1 cellular context compared by ENCODE assay signal in the genomic region with DNA sequence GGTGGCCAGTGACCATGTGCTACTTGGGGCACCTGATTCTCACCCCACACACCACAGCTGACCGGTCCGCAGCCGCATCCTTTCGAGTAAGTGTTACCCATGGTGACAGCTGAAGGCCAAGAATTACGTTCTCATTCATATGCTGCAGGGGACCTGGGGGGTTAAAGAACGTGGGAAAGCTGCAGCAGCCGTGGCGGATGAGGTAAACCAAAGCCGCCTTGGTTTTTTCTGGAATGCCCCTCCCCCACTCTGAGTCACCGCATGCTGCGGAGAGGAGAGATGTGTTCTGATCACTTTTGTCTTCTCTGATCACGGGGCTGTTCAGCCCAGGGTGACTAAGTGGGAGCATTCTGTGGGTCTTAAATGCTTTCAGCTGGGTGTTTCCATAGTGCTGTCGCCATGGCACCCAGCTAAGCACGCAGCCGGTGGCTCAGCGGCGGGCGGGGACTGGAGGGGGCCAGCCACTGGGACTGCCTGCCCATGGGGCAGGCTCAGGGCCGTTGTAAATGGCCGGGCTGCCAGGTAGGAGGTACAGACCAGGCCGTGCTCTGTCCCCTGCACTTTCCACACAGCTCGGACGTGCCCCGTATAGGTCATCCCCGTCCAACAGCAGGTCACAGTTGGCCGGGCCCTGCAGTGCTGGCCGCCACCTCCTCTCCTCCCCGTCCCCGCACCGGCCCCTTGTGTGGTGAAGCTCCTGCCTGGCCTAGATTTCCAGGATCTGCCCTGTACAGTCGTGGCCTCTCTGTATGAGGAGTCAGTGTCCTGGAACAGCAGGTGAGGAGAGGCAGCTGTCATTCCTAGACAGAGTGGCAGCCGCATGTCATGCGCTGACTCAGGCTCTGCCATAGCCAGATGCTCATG.
A peak's percentile ranks its signal among the peaks of the same experiment; 100 is the strongest.
TF ChIP-seq lines count a peak whose summit lies in the region.

No MANE protein-coding gene starts in this region.

TF ChIP-seq in K562, 482 proteins besides CTCF, POLR2A, EP300 and RAD21 (continued from another document and continues in another):
- TF ChIP-seq ZNF311 (CRISPR knock-in tag; IDR thresholded peaks at IDR 0.05) = no peak
- peak; percentile 94 for TF ChIP-seq MYC (IDR thresholded peaks at IDR 0.05; ENCODE audit: low read depth, low read length)
- TF ChIP-seq MYC (CRISPR knock-in tag; IDR thresholded peaks at IDR 0.05; ENCODE audit: borderline replicate concordance, low read depth) = peak; percentile 30; the same call in 1 of the 2 replicates
- TF ChIP-seq, protein P1, sequence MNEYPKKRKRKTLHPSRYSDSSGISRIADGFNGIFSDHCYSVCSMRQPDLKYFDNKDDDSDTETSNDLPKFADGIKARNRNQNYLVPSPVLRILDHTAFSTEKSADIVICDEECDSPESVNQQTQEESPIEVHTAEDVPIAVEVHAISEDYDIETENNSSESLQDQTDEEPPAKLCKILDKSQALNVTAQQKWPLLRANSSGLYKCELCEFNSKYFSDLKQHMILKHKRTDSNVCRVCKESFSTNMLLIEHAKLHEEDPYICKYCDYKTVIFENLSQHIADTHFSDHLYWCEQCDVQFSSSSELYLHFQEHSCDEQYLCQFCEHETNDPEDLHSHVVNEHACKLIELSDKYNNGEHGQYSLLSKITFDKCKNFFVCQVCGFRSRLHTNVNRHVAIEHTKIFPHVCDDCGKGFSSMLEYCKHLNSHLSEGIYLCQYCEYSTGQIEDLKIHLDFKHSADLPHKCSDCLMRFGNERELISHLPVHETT (CRISPR knock-in tag; conservative IDR thresholded peaks at IDR 0.05 in 1 of 2, IDR thresholded peaks at IDR 0.05 in 1 of 2) = peak in 1 of 2 experiments; percentile 56; a peak in 1 of 4 replicates
- TF ChIP-seq, protein P2, sequence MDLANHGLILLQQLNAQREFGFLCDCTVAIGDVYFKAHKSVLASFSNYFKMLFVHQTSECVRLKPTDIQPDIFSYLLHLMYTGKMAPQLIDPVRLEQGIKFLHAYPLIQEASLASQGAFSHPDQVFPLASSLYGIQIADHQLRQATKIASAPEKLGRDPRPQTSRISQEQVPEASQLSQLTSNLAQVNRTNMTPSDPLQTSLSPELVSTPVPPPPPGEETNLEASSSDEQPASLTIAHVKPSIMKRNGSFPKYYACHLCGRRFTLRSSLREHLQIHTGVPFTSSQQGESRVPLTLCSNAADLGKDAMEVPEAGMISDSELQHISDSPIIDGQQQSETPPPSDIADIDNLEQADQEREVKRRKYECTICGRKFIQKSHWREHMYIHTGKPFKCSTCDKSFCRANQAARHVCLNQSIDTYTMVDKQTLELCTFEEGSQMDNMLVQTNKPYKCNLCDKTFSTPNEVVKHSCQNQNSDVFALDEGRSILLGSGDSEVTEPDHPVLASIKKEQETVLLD (IDR thresholded peaks at IDR 0.05) = peak; percentile 61; the same call in 1 of the 2 replicates
- TF ChIP-seq ZNF121 (CRISPR knock-in tag; conservative IDR thresholded peaks at IDR 0.05) = no peak
- no peak for TF ChIP-seq SUPT5H (IDR thresholded peaks at IDR 0.05)
- no peak for TF ChIP-seq SETDB1 (IDR thresholded peaks at IDR 0.05; ENCODE audit: low read length)
- TF ChIP-seq POLR3A (IDR thresholded peaks at IDR 0.05; ENCODE audit: borderline replicate concordance, extremely low read depth, insufficient read depth, insufficient read length) = no peak
- no peak for TF ChIP-seq NCOA4 (IDR thresholded peaks at IDR 0.05; ENCODE audit: partially characterized antibody)
- no peak for TF ChIP-seq FOXA1 (IDR thresholded peaks at IDR 0.05; ENCODE audit: borderline replicate concordance)
- 0 out of 4 replicates have a peak, but pooled peaks of 1 of the 2 experiments have one; percentile 58 for TF ChIP-seq ARNT (IDR thresholded peaks at IDR 0.05)
- TF ChIP-seq ELF4 (CRISPR knock-in tag; IDR thresholded peaks at IDR 0.05) = 0 out of 2 replicates have a peak, but pooled peaks have one; percentile 18
- TF ChIP-seq ELF2 (CRISPR knock-in tag; IDR thresholded peaks at IDR 0.05) = no peak
- TF ChIP-seq E4F1 (CRISPR knock-in tag; IDR thresholded peaks at IDR 0.05; ENCODE audit: borderline replicate concordance) = no peak
- peak; percentile 93 for TF ChIP-seq ATF7 (IDR thresholded peaks at IDR 0.05)
- TF ChIP-seq POLR2B (IDR thresholded peaks at IDR 0.05; ENCODE audit: low read depth, partially characterized antibody) = no peak
- no peak for TF ChIP-seq ZNF354B (CRISPR knock-in tag; IDR thresholded peaks at IDR 0.05)
- no peak for TF ChIP-seq POLR2AphosphoS2 (IDR thresholded peaks at IDR 0.05; ENCODE audit: low read length)
- no peak for TF ChIP-seq KDM2B (CRISPR knock-in tag; IDR thresholded peaks at IDR 0.05)
- no peak for TF ChIP-seq SRSF9 (IDR thresholded peaks at IDR 0.05; ENCODE audit: borderline replicate concordance, low read depth, low read length)
- TF ChIP-seq EWSR1 (IDR thresholded peaks at IDR 0.05; ENCODE audit: borderline replicate concordance, low read depth, partially characterized antibody) = no peak
- TF ChIP-seq ZKSCAN8 (CRISPR knock-in tag; IDR thresholded peaks at IDR 0.05) = no peak
- no peak for TF ChIP-seq ZNF696 (CRISPR knock-in tag; conservative IDR thresholded peaks at IDR 0.05)
- peak; percentile 50; the same call in 1 of the 2 replicates for TF ChIP-seq ZBTB7A (IDR thresholded peaks at IDR 0.05; ENCODE audit: borderline replicate concordance, control insufficient read depth, low read depth, low read length)
- TF ChIP-seq POLR3G (IDR thresholded peaks at IDR 0.05; ENCODE audit: extremely low read depth, insufficient read length, insufficient replicate concordance) = no peak
- TF ChIP-seq, protein P3, sequence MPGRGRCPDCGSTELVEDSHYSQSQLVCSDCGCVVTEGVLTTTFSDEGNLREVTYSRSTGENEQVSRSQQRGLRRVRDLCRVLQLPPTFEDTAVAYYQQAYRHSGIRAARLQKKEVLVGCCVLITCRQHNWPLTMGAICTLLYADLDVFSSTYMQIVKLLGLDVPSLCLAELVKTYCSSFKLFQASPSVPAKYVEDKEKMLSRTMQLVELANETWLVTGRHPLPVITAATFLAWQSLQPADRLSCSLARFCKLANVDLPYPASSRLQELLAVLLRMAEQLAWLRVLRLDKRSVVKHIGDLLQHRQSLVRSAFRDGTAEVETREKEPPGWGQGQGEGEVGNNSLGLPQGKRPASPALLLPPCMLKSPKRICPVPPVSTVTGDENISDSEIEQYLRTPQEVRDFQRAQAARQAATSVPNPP (IDR thresholded peaks at IDR 0.05; ENCODE audit: borderline replicate concordance, insufficient read depth, insufficient read length) = no peak
- TF ChIP-seq NBN (IDR thresholded peaks at IDR 0.05; ENCODE audit: low read depth) = peak; percentile 59
- no peak for TF ChIP-seq MCM2 (IDR thresholded peaks at IDR 0.05; ENCODE audit: low read depth)
- no peak for TF ChIP-seq MEF2A (IDR thresholded peaks at IDR 0.05; ENCODE audit: control insufficient read depth, low read depth, low read length)
- TF ChIP-seq ATF2 (CRISPR knock-in tag; IDR thresholded peaks at IDR 0.05) = peak; percentile 69; the same call in 1 of the 2 replicates
- no peak for TF ChIP-seq SP2 (IDR thresholded peaks at IDR 0.05; ENCODE audit: extremely low read depth, low read depth, low read length, poor library complexity, severe bottlenecking)
- TF ChIP-seq SIN3B (IDR thresholded peaks at IDR 0.05; ENCODE audit: low read depth) = no peak
- no peak for TF ChIP-seq NFXL1 (CRISPR knock-in tag; IDR thresholded peaks at IDR 0.05)
- TF ChIP-seq ZNF12 (CRISPR knock-in tag; IDR thresholded peaks at IDR 0.05) = no peak; the same call in 1 of the 2 replicates
- TF ChIP-seq MXI1 (IDR thresholded peaks at IDR 0.05; ENCODE audit: low read depth, low read length) = peak; percentile 98
- TF ChIP-seq ZBTB43 (CRISPR knock-in tag; IDR thresholded peaks at IDR 0.05) = no peak
- no peak for TF ChIP-seq CCAR2 (IDR thresholded peaks at IDR 0.05; ENCODE audit: low read depth, low read length)
- no peak for TF ChIP-seq SAP30 (IDR thresholded peaks at IDR 0.05; ENCODE audit: borderline replicate concordance, insufficient read depth, low read depth, low read length, poor library complexity, severe bottlenecking)
- no peak for TF ChIP-seq ADNP (tag; IDR thresholded peaks at IDR 0.05)
- TF ChIP-seq ILF3 (IDR thresholded peaks at IDR 0.05; ENCODE audit: borderline replicate concordance) = no peak
- TF ChIP-seq TRIM24 (IDR thresholded peaks at IDR 0.05) = peak; percentile 9 to 69; a peak in 3 of 4 replicates
- peak; percentile 54; the same call in 1 of the 2 replicates for TF ChIP-seq TEAD2 (tag; IDR thresholded peaks at IDR 0.05)
- TF ChIP-seq SLC30A9 (CRISPR knock-in tag; IDR thresholded peaks at IDR 0.05) = no peak
- TF ChIP-seq, protein P4, sequence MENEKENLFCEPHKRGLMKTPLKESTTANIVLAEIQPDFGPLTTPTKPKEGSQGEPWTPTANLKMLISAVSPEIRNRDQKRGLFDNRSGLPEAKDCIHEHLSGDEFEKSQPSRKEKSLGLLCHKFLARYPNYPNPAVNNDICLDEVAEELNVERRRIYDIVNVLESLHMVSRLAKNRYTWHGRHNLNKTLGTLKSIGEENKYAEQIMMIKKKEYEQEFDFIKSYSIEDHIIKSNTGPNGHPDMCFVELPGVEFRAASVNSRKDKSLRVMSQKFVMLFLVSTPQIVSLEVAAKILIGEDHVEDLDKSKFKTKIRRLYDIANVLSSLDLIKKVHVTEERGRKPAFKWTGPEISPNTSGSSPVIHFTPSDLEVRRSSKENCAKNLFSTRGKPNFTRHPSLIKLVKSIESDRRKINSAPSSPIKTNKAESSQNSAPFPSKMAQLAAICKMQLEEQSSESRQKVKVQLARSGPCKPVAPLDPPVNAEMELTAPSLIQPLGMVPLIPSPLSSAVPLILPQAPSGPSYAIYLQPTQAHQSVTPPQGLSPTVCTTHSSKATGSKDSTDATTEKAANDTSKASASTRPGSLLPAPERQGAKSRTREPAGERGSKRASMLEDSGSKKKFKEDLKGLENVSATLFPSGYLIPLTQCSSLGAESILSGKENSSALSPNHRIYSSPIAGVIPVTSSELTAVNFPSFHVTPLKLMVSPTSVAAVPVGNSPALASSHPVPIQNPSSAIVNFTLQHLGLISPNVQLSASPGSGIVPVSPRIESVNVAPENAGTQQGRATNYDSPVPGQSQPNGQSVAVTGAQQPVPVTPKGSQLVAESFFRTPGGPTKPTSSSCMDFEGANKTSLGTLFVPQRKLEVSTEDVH (IDR thresholded peaks at IDR 0.05; ENCODE audit: low read depth, partially characterized antibody) = peak; percentile 17
- TF ChIP-seq, protein P5, sequence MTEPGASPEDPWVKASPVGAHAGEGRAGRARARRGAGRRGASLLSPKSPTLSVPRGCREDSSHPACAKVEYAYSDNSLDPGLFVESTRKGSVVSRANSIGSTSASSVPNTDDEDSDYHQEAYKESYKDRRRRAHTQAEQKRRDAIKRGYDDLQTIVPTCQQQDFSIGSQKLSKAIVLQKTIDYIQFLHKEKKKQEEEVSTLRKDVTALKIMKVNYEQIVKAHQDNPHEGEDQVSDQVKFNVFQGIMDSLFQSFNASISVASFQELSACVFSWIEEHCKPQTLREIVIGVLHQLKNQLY (CRISPR knock-in tag; conservative IDR thresholded peaks at IDR 0.05) = no peak
- TF ChIP-seq MECOM (CRISPR knock-in tag; IDR thresholded peaks at IDR 0.05) = 0 out of 2 replicates have a peak, but pooled peaks have one; percentile 47
- no peak for TF ChIP-seq CREB3 (tag; conservative IDR thresholded peaks at IDR 0.05; ENCODE audit: low read depth)
- TF ChIP-seq ETV6 (IDR thresholded peaks at IDR 0.05; ENCODE audit: borderline replicate concordance in 1 of 2, low read depth in 2 of 2, low read length in 1 of 2) = no peak
- no peak for TF ChIP-seq ETV6 (CRISPR knock-in tag; IDR thresholded peaks at IDR 0.05; ENCODE audit: borderline replicate concordance)
